Comparison of ENCODE assay signal across 9 cellular contexts in the genomic region with DNA sequence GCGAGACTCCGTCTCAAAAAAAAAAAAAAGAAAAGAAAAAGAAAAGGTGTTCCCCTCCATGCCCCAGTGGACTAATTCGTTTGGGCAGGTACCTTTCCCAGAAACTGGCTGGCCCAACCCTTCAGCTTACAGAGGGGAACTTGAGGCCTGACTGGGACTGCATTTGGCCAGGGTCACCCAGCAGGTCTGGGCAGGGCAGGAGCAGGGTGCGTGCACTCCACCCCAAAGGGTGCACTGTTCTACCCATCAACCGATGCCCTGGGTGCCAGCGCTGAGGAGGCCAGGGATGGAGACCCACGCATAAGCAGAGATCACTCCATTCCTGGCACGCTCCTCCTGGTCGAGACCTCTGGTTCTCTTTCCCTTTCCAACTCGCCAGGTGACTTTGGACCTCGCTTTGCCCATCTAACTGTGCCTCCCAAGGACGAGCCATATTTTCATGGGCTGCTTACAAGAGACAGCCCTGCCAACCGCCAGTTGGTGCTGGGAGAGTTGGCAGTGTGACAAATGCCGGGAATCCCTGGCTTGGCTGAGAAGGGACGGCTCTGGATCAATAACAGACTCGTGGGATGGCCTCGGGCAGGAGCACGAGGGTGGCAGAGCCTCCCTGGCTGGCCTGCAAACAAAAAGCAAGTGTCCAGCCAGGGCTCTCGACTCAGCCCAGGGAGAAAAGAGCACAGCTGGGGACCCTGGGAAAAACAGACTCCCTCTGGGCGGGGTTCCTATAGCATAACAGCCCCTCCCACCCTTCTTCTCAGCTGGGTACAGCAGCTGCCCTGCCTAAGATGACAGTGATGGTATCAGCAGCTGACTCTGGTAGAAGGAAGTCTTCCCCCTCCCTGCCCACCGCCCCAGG. TPM values are rescaled to one million over a fixed set of nuclear protein-coding genes. Genes with fewer than 3 reads are reported as not detected.
DNase-seq lines count a peak whose midpoint lies in the region; ATAC-seq and TF ChIP-seq lines count a peak whose summit lies in the region.
"Had no signal": no experiment of that assay in that cellular context is flagged by ENCODE, and none has a peak within 500 bp of the region (broad histone marks: within the 10 kb centered on the region; RNA-seq: fewer than 3 reads in every experiment).

No MANE protein-coding gene starts in this region.

- H3K9me3 ChIP-seq in osteoblast (ENCODE audit: low read depth, low read length): no peaks in the 10 kb centered on the region

- DNase-seq in DMS79 (lab: John Stamatoyannopoulos, UW): peak; percentile 63
- DNase-seq in NCI-H524 (lab: John Stamatoyannopoulos, UW): peak; percentile 80 to 86
- peak; percentile 89 for DNase-seq in osteoblast (ENCODE audit: insufficient read length, low spot score, missing footprints)
- DNase-seq in hepatic stellate cell (ENCODE audit: low spot score): no peak
- no peak for DNase-seq in activated CD4-positive, alpha-beta T cell treated with anti-CD3 and anti-CD28 coated beads for 36 hours
- DNase-seq: HCEC 1CT had no signal

- peaks cover 4% of the 10 kb centered on the region for H3K4me1 Mint-ChIP-seq in activated CD4-positive, alpha-beta T cell treated with anti-CD3 and anti-CD28 coated beads for 36 hours

- H3K27ac ChIP-seq in cingulate gyrus (ENCODE audit: low read depth, low read length) (peak overlapping the region; percentile 85), osteoblast (ENCODE audit: low read depth, low read length) (no peak overlapping the region)

- ATAC-seq in GM21526 (IDR thresholded peaks at IDR 0.05; ENCODE audit: low FRiP score, unreplicated experiment) (no peak), GM18511 (IDR thresholded peaks at IDR 0.05; ENCODE audit: unreplicated experiment) (no peak)
- no peak for ATAC-seq in activated CD4-positive, alpha-beta T cell treated with anti-CD3 and anti-CD28 coated beads for 36 hours

- H3K27me3 ChIP-seq in osteoblast (ENCODE audit: insufficient read depth, low read length): no peaks in the 10 kb centered on the region

- intact Hi-C loops in activated CD4-positive, alpha-beta T cell treated with anti-CD3 and anti-CD28 coated beads for 36 hours (cut with DNase I, micrococcal nuclease): loop anchor here (5.0 kb wide), 2 partner anchors 38 to 443 kb away; no protein-coding TSS in a partner anchor

- no peaks in the 10 kb centered on the region for H3K36me3 Mint-ChIP-seq in activated CD4-positive, alpha-beta T cell treated with anti-CD3 and anti-CD28 coated beads for 36 hours (ENCODE audit: low read depth)

- TF ChIP-seq CTCF in osteoblast (IDR thresholded peaks at IDR 0.05; ENCODE audit: extremely low read depth, low read depth, low read length): no peak

- H3K4me3 Mint-ChIP-seq in activated CD4-positive, alpha-beta T cell treated with anti-CD3 and anti-CD28 coated beads for 36 hours: no peak overlapping the region

- H3K4me3 ChIP-seq in osteoblast (ENCODE audit: insufficient read depth, low read length): no peak overlapping the region

- no peak overlapping the region for H2AFZ ChIP-seq in osteoblast (ENCODE audit: low read length)

- no peak overlapping the region for H3K27ac Mint-ChIP-seq in activated CD4-positive, alpha-beta T cell treated with anti-CD3 and anti-CD28 coated beads for 36 hours

- H3K4me1 ChIP-seq in osteoblast (ENCODE audit: insufficient read depth, low read length): no peaks in the 10 kb centered on the region

- POLR2A ChIA-PET in activated CD4-positive, alpha-beta T cell treated with anti-CD3 and anti-CD28 coated beads for 36 hours (lab: Charles Lee): no interaction called here

- H3K4me2 ChIP-seq in osteoblast (ENCODE audit: insufficient read depth, low read length): no peak overlapping the region

- CTCF ChIA-PET in activated CD4-positive, alpha-beta T cell treated with anti-CD3 and anti-CD28 coated beads for 36 hours (lab: Charles Lee): interaction anchor here (0.6 to 4.6 kb wide), 3 partner anchors 19 to 469 kb away, joined by 4 to 42 read pairs (median 4); no protein-coding TSS in a partner anchor

- H3K79me2 ChIP-seq in osteoblast (ENCODE audit: insufficient read depth, low read length): no peaks in the 10 kb centered on the region

- no peaks in the 10 kb centered on the region for H3K27me3 Mint-ChIP-seq in activated CD4-positive, alpha-beta T cell treated with anti-CD3 and anti-CD28 coated beads for 36 hours

- no peaks in the 10 kb centered on the region for H3K36me3 ChIP-seq in osteoblast (ENCODE audit: insufficient read depth, low read length)

- H3K9me3 Mint-ChIP-seq in activated CD4-positive, alpha-beta T cell treated with anti-CD3 and anti-CD28 coated beads for 36 hours (ENCODE audit: low read depth): no peaks in the 10 kb centered on the region

- H4K20me1 ChIP-seq in osteoblast (ENCODE audit: insufficient read depth, low read length): no peaks in the 10 kb centered on the region

RNA-seq across cellular contexts. Expression of a gene that starts 7.9 kb away (rescaled TPM):
- 67.2 and 72.7 TPM in 2 replicates for total RNA-seq in osteoblast
- 100 to 1,000 TPM in 1 of 2 experiments, 10 to 100 TPM in 1; 71.1 to 127 TPM for total RNA-seq in activated CD4-positive, alpha-beta T cell treated with anti-CD3 and anti-CD28 coated beads for 36 hours

RNA-seq across cellular contexts. Expression of a gene that starts 48.5 kb away (rescaled TPM):
- total RNA-seq in osteoblast: 99.9 and 121 TPM in 2 replicates
- total RNA-seq in activated CD4-positive, alpha-beta T cell treated with anti-CD3 and anti-CD28 coated beads for 36 hours: 100 to 1,000 TPM; 140 to 144 TPM

Comparison
In these comparisons a context has a peak if more than half of its experiments do, and no peak if none do; other contexts are left out.
1. DNase-seq: peak in DMS79 (single experiment), NCI-H524 (2 of 2) and osteoblast (single experiment); none in hepatic stellate cell (single experiment) and activated CD4-positive, alpha-beta T cell treated with anti-CD3 and anti-CD28 coated beads for 36 hours (single experiment).